32 cellular contexts compared by ENCODE assay signal in the genomic region with DNA sequence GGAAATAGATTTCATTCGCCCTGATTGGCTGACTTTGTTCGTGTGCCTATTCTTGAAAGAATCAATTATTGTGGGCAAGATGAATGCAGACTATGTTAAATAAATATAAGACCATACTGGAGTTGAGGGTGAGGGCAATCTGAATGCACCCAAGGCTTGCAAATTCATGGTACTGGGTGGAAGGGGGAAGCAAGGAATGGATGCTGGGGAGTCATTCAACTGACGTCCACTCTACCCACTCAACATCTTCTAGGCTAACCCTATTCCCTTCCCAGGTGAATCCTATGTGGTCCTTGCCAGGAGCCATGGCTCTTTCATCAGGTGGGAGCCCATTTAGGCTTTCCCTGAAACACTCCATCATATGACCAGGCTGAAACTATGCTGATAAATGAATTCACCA. TPM values are rescaled to one million over a fixed set of nuclear protein-coding genes. Genes with fewer than 3 reads are reported as not detected.
"Had no signal": no experiment of that assay in that cellular context is flagged by ENCODE, and none has a peak within 500 bp of the region (broad histone marks: within the 10 kb centered on the region; RNA-seq: fewer than 3 reads in every experiment).

No MANE protein-coding gene starts in this region.

- H3K4me1 ChIP-seq: gastroesophageal sphincter had no signal

- H3K27ac ChIP-seq: brain microvascular endothelial cell, coronary artery, dorsolateral prefrontal cortex, esophagus squamous epithelium, gastroesophageal sphincter had no signal

- H3K27me3 ChIP-seq: brain microvascular endothelial cell, esophagus squamous epithelium had no signal

- DNase-seq: activated CD4-positive, alpha-beta memory T cell treated with anti-CD3 and anti-CD28 coated beads for 36 hours; activated CD4-positive, alpha-beta T cell treated with anti-CD3 and anti-CD28 coated beads for 36 hours; activated CD4-positive, alpha-beta T cell treated with anti-CD3 and anti-CD28 coated beads, Interleukin-2, amount 10 ng/mL, durations not matched to agents 24 days and 14 days; activated CD4-positive, CD25-positive, alpha-beta regulatory T cell; activated CD4-positive, CD25-positive, alpha-beta regulatory T cell treated with anti-CD3 and anti-CD28 coated beads, Interleukin-2, amount 50 U/mL, for 72 hours; activated CD8-positive, alpha-beta memory T cell treated with anti-CD3 and anti-CD28 coated beads, Interleukin-2, amount 10 ng/mL, durations not matched to agents 7 days and 5 days; activated CD8-positive, alpha-beta memory T cell treated with anti-CD3 and anti-CD28 coated beads, Interleukin-2, amount 50 U/mL, for 4 hours; activated CD8-positive, alpha-beta T cell treated with anti-CD3 and anti-CD28 coated beads, Interleukin-2, amount 10 ng/mL, durations not matched to agents 7 days and 5 days; activated gamma-delta T cell; activated naive CD4-positive, alpha-beta T cell treated with anti-CD3 and anti-CD28 coated beads, Interleukin-2, amount 50 U/mL, for 16 hours; activated naive CD4-positive, alpha-beta T cell treated with Interleukin-2 at 50 U/mL for 16 hours; activated T-cell treated with anti-CD3 and anti-CD28 coated beads, Interleukin-2, amount 50 U/mL, for 1 hour; activated T-cell treated with anti-CD3 and anti-CD28 coated beads, Interleukin-2, amount 50 U/mL, for 48 hours; amniotic stem cell; anterior cingulate cortex; brain microvascular endothelial cell; dorsolateral prefrontal cortex; effector memory CD4-positive, alpha-beta T cell; erythroblast; esophagus squamous epithelium; foreskin melanocyte; T-helper 2 cell had no signal

- H3K4me3 ChIP-seq: coronary artery, dorsolateral prefrontal cortex, esophagus squamous epithelium, gastroesophageal sphincter had no signal

- ATAC-seq: activated CD4-positive, alpha-beta T cell treated with anti-CD3 and anti-CD28 coated beads for 36 hours; activated CD8-positive, alpha-beta memory T cell treated with anti-CD3 and anti-CD28 coated beads, Interleukin-2, amount 10 ng/mL, durations not matched to agents 7 days and 5 days; activated CD8-positive, alpha-beta T cell treated with anti-CD3 and anti-CD28 coated beads, Interleukin-2, amount 10 ng/mL, durations not matched to agents 7 days and 5 days; gastroesophageal sphincter had no signal

- H3K36me3 ChIP-seq: brain microvascular endothelial cell, esophagus squamous epithelium, gastroesophageal sphincter had no signal

- H3K9me3 ChIP-seq: esophagus squamous epithelium had no signal

RNA-seq across cellular contexts. Expression of gene CYP4B1, which starts 5.7 kb away (rescaled TPM):
- total RNA-seq: activated CD4-positive, alpha-beta memory T cell treated with anti-CD3 and anti-CD28 coated beads for 36 hours; activated CD4-positive, alpha-beta T cell treated with anti-CD3 and anti-CD28 coated beads for 36 hours; activated CD4-positive, alpha-beta T cell treated with anti-CD3 and anti-CD28 coated beads, Interleukin-2, amount 10 ng/mL, durations not matched to agents 24 days and 14 days; activated CD8-positive, alpha-beta memory T cell treated with anti-CD3 and anti-CD28 coated beads for 36 hours; activated CD8-positive, alpha-beta memory T cell treated with anti-CD3 and anti-CD28 coated beads, Interleukin-2, amount 10 ng/mL, durations not matched to agents 7 days and 5 days; activated CD8-positive, alpha-beta T cell treated with anti-CD3 and anti-CD28 coated beads, Interleukin-2, amount 10 ng/mL, durations not matched to agents 7 days and 5 days; activated T-helper 1 cell treated with anti-CD3 and anti-CD28 coated beads, Interleukin-12 subunit alpha, Interleukin-12 subunit beta, Interleukin-2, Interleukin-4 antibody, amounts not matched to agents 30 ng/mL and 10 ng/mL and 1 ng/mL, durations not matched to agents 14 hours and 24 hours and 36 hours; astrocyte; bronchial epithelial cell; cardiac septum; fibroblast of lung; fibroblast of villous mesenchyme; glomerular endothelial cell had no signal
